In the genomic region with DNA sequence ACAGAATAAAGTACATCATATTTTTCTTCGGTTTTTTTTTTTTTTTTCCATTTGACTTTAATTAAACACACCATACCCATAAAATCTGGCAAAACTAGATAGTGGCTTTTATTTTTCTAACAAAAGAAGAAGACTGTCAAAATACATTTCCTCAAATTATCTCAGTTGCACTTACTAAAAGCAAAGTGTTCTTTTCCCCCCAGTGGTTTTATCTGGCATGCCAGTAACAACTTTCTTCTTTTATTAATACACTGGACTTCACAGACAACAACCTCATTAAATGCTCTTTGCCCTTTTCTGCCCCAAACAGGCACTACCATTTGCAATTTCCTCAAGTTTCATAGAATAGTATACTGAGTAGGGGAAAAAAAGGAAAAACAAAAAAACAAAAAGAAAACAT, we compare ENCODE assay signal across 23 cellular contexts.
"Had no signal": no experiment of that assay in that cellular context is flagged by ENCODE, and none has a peak within 500 bp of the region (broad histone marks: within the 10 kb centered on the region; RNA-seq: fewer than 3 reads in every experiment).

No MANE protein-coding gene starts in this region.

- H3K27me3 Mint-ChIP-seq: activated B cell treated with CpG ODN at 0.5 μM for 24 hours; activated CD4-positive, alpha-beta memory T cell treated with anti-CD3 and anti-CD28 coated beads for 36 hours; activated naive CD4-positive, alpha-beta T cell treated with anti-CD3 and anti-CD28 coated beads, Interleukin-2, amount 10 ng/mL, durations not matched to agents 7 days and 5 days; naive thymus-derived CD4-positive, alpha-beta T cell had no signal

- H3K36me3 Mint-ChIP-seq: activated CD4-positive, alpha-beta memory T cell treated with anti-CD3 and anti-CD28 coated beads for 36 hours; activated naive CD4-positive, alpha-beta T cell treated with anti-CD3 and anti-CD28 coated beads, Interleukin-2, amount 10 ng/mL, durations not matched to agents 7 days and 5 days; naive thymus-derived CD4-positive, alpha-beta T cell; stimulated activated effector memory CD8-positive, alpha-beta T cell treated with anti-CD3 and anti-CD28 coated beads, Interleukin-12 subunit alpha, Interleukin-12 subunit beta, amount 100 ng/mL, for 72 hours had no signal

- H3K4me1 ChIP-seq: foreskin keratinocyte, lower lobe of right lung, right lobe of liver, stomach, suprapubic skin, tibial nerve, uterus had no signal

- H3K27me3 ChIP-seq: foreskin keratinocyte, ovary, right lobe of liver, stomach, suprapubic skin, tibial nerve, uterus had no signal

- H3K27ac ChIP-seq: foreskin keratinocyte, lower lobe of right lung, ovary, right lobe of liver, stomach, suprapubic skin, tibial nerve, uterus had no signal

- DNase-seq: activated B cell treated with CpG ODN at 0.5 μM for 24 hours; activated CD4-positive, alpha-beta memory T cell treated with anti-CD3 and anti-CD28 coated beads for 36 hours; activated CD4-positive, alpha-beta T cell treated with anti-CD3 and anti-CD28 coated beads for 4 hours; activated effector memory CD4-positive, alpha-beta T cell treated with anti-CD3 and anti-CD28 coated beads, Interleukin-2, amount 50 U/mL, for 16 hours; activated naive CD4-positive, alpha-beta T cell treated with anti-CD3 and anti-CD28 coated beads, Interleukin-2, amount 10 ng/mL, durations not matched to agents 7 days and 5 days; activated T-cell treated with anti-CD3 and anti-CD28 coated beads, Interleukin-2, amount 50 U/mL, for 72 hours; amygdala; erythroblast; foreskin keratinocyte; kidney; lower lobe of right lung; mesendoderm; naive thymus-derived CD4-positive, alpha-beta T cell; ovary; right lobe of liver; small intestine; stimulated activated CD4-positive, alpha-beta T cell treated with anti-CD3 and anti-CD28 coated beads, Interleukin-2, amount 100 ng/mL, for 24 hours; stomach; T-helper 1 cell; uterus had no signal

- H3K4me3 Mint-ChIP-seq: activated B cell treated with CpG ODN at 0.5 μM for 24 hours; activated CD4-positive, alpha-beta memory T cell treated with anti-CD3 and anti-CD28 coated beads for 36 hours; activated naive CD4-positive, alpha-beta T cell treated with anti-CD3 and anti-CD28 coated beads, Interleukin-2, amount 10 ng/mL, durations not matched to agents 7 days and 5 days; activated T-cell treated with anti-CD3 and anti-CD28 coated beads, Interleukin-2, amount 50 U/mL, for 72 hours; naive thymus-derived CD4-positive, alpha-beta T cell; stimulated activated effector memory CD8-positive, alpha-beta T cell treated with anti-CD3 and anti-CD28 coated beads, Interleukin-12 subunit alpha, Interleukin-12 subunit beta, amount 100 ng/mL, for 72 hours had no signal

- H3K36me3 ChIP-seq: lower lobe of right lung, ovary, right lobe of liver, stomach, suprapubic skin, tibial nerve, uterus had no signal

- H3K9me3 ChIP-seq: lower lobe of right lung, ovary, right lobe of liver, stomach, suprapubic skin, tibial nerve, uterus had no signal

- H3K4me1 Mint-ChIP-seq: activated B cell treated with CpG ODN at 0.5 μM for 24 hours; activated naive CD4-positive, alpha-beta T cell treated with anti-CD3 and anti-CD28 coated beads, Interleukin-2, amount 10 ng/mL, durations not matched to agents 7 days and 5 days; naive thymus-derived CD4-positive, alpha-beta T cell; stimulated activated effector memory CD8-positive, alpha-beta T cell treated with anti-CD3 and anti-CD28 coated beads, Interleukin-12 subunit alpha, Interleukin-12 subunit beta, amount 100 ng/mL, for 72 hours had no signal

- H3K4me3 ChIP-seq: lower lobe of right lung, ovary, right lobe of liver, stomach, suprapubic skin, tibial nerve, uterus had no signal

- ATAC-seq: activated T-cell treated with anti-CD3 and anti-CD28 coated beads, Interleukin-2, amount 50 U/mL, for 72 hours; foreskin keratinocyte; lower lobe of right lung; naive thymus-derived CD4-positive, alpha-beta T cell; right lobe of liver; stimulated activated effector memory CD8-positive, alpha-beta T cell treated with anti-CD3 and anti-CD28 coated beads, Interleukin-12 subunit alpha, Interleukin-12 subunit beta, amount 100 ng/mL, for 72 hours had no signal

- H3K27ac Mint-ChIP-seq: activated B cell treated with CpG ODN at 0.5 μM for 24 hours; activated CD4-positive, alpha-beta memory T cell treated with anti-CD3 and anti-CD28 coated beads for 36 hours; activated naive CD4-positive, alpha-beta T cell treated with anti-CD3 and anti-CD28 coated beads, Interleukin-2, amount 10 ng/mL, durations not matched to agents 7 days and 5 days; activated T-cell treated with anti-CD3 and anti-CD28 coated beads, Interleukin-2, amount 50 U/mL, for 72 hours; naive thymus-derived CD4-positive, alpha-beta T cell; stimulated activated effector memory CD8-positive, alpha-beta T cell treated with anti-CD3 and anti-CD28 coated beads, Interleukin-12 subunit alpha, Interleukin-12 subunit beta, amount 100 ng/mL, for 72 hours had no signal

- H3K9me3 Mint-ChIP-seq: activated B cell treated with CpG ODN at 0.5 μM for 24 hours had no signal
